Comparison of ENCODE assay signal across 8 cellular contexts in the genomic region with DNA sequence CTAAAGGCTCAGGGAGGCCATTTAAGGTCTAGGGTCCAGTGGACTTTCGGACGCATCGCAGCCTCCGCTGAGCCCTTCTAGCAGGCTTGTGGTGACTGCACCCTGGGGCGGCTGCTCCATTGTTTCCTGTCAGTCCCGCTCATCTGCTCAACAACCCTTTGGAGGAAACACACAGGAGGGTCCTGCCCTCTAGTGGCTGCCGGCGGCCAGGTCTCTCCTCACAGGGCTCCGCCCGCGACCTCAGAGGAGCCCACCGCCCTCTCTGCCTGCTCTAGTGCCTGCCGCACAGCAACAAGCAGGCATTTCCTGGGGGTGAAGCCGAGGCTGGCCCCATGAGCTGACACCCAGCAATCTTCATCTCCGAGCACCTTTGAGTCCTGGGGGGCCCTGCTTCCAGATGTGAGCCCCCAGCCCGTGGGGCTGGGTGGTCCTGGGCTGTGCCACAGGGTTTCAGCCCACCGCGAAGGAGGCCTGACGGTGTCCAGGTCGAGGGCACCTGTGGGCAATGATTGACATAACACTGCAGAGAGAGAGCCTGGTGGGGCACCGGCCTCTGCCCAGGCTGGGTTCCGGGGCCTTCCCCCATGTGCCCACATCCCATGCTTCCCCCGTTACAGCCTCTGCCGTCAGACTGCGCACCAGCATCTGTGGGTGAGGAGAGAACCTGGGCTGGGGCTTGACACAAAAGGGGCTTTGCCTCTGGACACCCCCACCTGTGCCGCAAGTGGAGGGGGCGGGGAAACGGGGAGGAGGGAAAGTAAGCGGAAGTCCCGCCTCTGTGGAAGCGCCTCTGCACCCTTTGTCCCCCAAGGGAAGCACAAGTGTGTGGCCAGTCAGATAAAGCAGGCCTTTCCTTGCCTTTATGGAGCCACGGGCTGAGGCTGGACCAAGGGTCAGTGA. TPM values are rescaled to one million over a fixed set of nuclear protein-coding genes. Genes with fewer than 3 reads are reported as not detected.
DNase-seq lines count a peak whose midpoint lies in the region; ATAC-seq and TF ChIP-seq lines count a peak whose summit lies in the region.

No MANE protein-coding gene starts in this region.

- peak; percentile 24 for DNase-seq in AG04450 (ENCODE audit: low read depth, low spot score)
- DNase-seq in NCI-H2196 treated with DMSO at 0.1 percent for 48 hours (lab: John Stamatoyannopoulos, UW; ENCODE audit: unreplicated experiment): peak; percentile 23
- peak; percentile 68 for DNase-seq in cerebellum (ENCODE audit: low spot score)
- peak; percentile 83 to 92 for DNase-seq in left colon
- DNase-seq in stimulated activated CD4-positive, alpha-beta T cell treated with anti-CD3 and anti-CD28 coated beads, Interleukin-1b, Interleukin-23, amount 100 ng/mL, for 4 hours (ENCODE audit: low read depth in 2 of 2): peak; percentile 77 to 80

- H3K27me3 ChIP-seq in AG04450 (ENCODE audit: control insufficient read depth, insufficient read depth, low read length): no peaks in the 10 kb centered on the region

- peak overlapping the region; percentile 50 for H3K4me3 ChIP-seq in AG04450 (ENCODE audit: low read depth, low read length)

- no peak overlapping the region for H3K27ac ChIP-seq in AG04450 (ENCODE audit: low read depth, low read length)

- intact Hi-C loops in left colon (cut with DNase I, micrococcal nuclease): loop anchor here (5.0 to 10.0 kb wide), 2 partner anchors 61 to 138 kb away; no protein-coding TSS in a partner anchor

- CTCF ChIA-PET in AG04450 (lab: Charles Lee): interaction anchor here (0.7 to 2.3 kb wide), 13 partner anchors 8 to 331 kb away, joined by 4 to 11 read pairs (median 4); partner anchors contain the start of gene NEK4

- H3K9me3 ChIP-seq in AG04450 (ENCODE audit: control insufficient read depth, insufficient read depth, low read length): no peaks in the 10 kb centered on the region

- peak; percentile 74 for ATAC-seq in GM18858 (IDR thresholded peaks at IDR 0.05; ENCODE audit: unreplicated experiment)
- peak; percentile 80 for ATAC-seq in HG03064 (IDR thresholded peaks at IDR 0.05; ENCODE audit: low read depth, unreplicated experiment)
- peak; percentile 96 to 97 for ATAC-seq in activated CD4-positive, CD25-positive, alpha-beta regulatory T cell treated with anti-CD3 and anti-CD28 coated beads, Interleukin-2, amount 50 U/mL, for 24 hours
- ATAC-seq in left colon: peak; percentile 93

- TF ChIP-seq CTCF in AG04450 (IDR thresholded peaks at IDR 0.05; ENCODE audit: low read depth, low read length): peak; percentile 92

- POLR2A ChIA-PET in AG04450 (lab: Yijun Ruan, JAX): no interaction called here

RNA-seq across cellular contexts. Expression of gene SFMBT1, which starts 27.0 kb away (rescaled TPM):
- 1.6 and 2.0 TPM in 2 replicates for polyA plus RNA-seq in AG04450 (2011; rRNA removed)
- polyA minus RNA-seq in AG04450 (2011; rRNA and poly(A)+ RNA removed): 3.8 and 4.0 TPM in 2 replicates
- 26.3 TPM for total RNA-seq in cerebellum
- 10 to 100 TPM; 18.8 to 32.0 TPM for total RNA-seq in left colon

RNA-seq across cellular contexts. Expression of gene RFT1, which starts 57.3 kb away (rescaled TPM):
- polyA plus RNA-seq in AG04450 (2011; rRNA removed): 24.7 and 26.4 TPM in 2 replicates
- 34.3 and 48.3 TPM in 2 replicates for polyA minus RNA-seq in AG04450 (2011; rRNA and poly(A)+ RNA removed)
- total RNA-seq in cerebellum (12.1 TPM), left colon (10 to 100 TPM; 13.1 to 14.1 TPM)

Comparison
In these comparisons a context has a peak if more than half of its experiments do, and no peak if none do; other contexts are left out.
1. DNase-seq: peak in every context shown above with its lines; median percentile 88 in left colon; 78 in stimulated activated CD4-positive, alpha-beta T cell treated with anti-CD3 and anti-CD28 coated beads, Interleukin-1b, Interleukin-23, amount 100 ng/mL, for 4 hours; 68 in cerebellum; 24 in AG04450; 23 in NCI-H2196 treated with DMSO at 0.1 percent for 48 hours.